In genomic region chr3:173632945-173633344, GRCh38 we compare ENCODE assay signal across 29 cellular contexts.
"Had no signal": no experiment of that assay in that cellular context is flagged by ENCODE, and none has a peak within 500 bp of the region (broad histone marks: within the 10 kb centered on the region; RNA-seq: fewer than 3 reads in every experiment).

No MANE protein-coding gene starts in this region.

- H3K4me1 Mint-ChIP-seq: natural killer cell; stimulated activated effector memory CD8-positive, alpha-beta T cell treated with anti-CD3 and anti-CD28 coated beads, Interleukin-12 subunit alpha, Interleukin-12 subunit beta, amount 100 ng/mL, for 72 hours; stimulated activated naive B cell treated with anti-CD40 and anti-IgM and Interleukin-4, amounts not matched to agents 10 μg/mL and 1 μg/mL and 100 μg/mL, for 72 hours; stimulated activated naive CD8-positive, alpha-beta T cell treated with anti-CD3 and anti-CD28 coated beads, Interleukin-15, amount 100 ng/mL, for 72 hours had no signal

- H3K4me3 Mint-ChIP-seq: natural killer cell; nephron; neural progenitor cell; stimulated activated effector memory CD8-positive, alpha-beta T cell treated with anti-CD3 and anti-CD28 coated beads, Interleukin-12 subunit alpha, Interleukin-12 subunit beta, amount 100 ng/mL, for 72 hours; stimulated activated naive B cell treated with anti-CD40 and anti-IgM and Interleukin-4, amounts not matched to agents 10 μg/mL and 1 μg/mL and 100 μg/mL, for 72 hours; stimulated activated naive CD8-positive, alpha-beta T cell treated with anti-CD3 and anti-CD28 coated beads, Interleukin-15, amount 100 ng/mL, for 72 hours; type B pancreatic cell had no signal

- H3K9me3 Mint-ChIP-seq: nephron; neural progenitor cell; stimulated activated naive B cell treated with anti-CD40 and anti-IgM and Interleukin-4, amounts not matched to agents 10 μg/mL and 1 μg/mL and 100 μg/mL, for 72 hours; stimulated activated naive CD8-positive, alpha-beta T cell treated with anti-CD3 and anti-CD28 coated beads, Interleukin-15, amount 100 ng/mL, for 72 hours; type B pancreatic cell had no signal

- H3K4me1 ChIP-seq: neural progenitor cell, parathyroid adenoma, psoas muscle, right lobe of liver, suprapubic skin, testis, transverse colon, upper lobe of right lung, uterus had no signal

- H3K27me3 Mint-ChIP-seq: progenitor cell of endocrine pancreas; stimulated activated naive B cell treated with anti-CD40 and anti-IgM and Interleukin-4, amounts not matched to agents 10 μg/mL and 1 μg/mL and 100 μg/mL, for 72 hours; stimulated activated naive CD8-positive, alpha-beta T cell treated with anti-CD3 and anti-CD28 coated beads, Interleukin-15, amount 100 ng/mL, for 72 hours; type B pancreatic cell had no signal

- H3K27me3 ChIP-seq: neural progenitor cell, ovary, right lobe of liver, sigmoid colon, suprapubic skin, testis, tibial artery, transverse colon, upper lobe of right lung, uterus had no signal

- H3K79me2 ChIP-seq: parathyroid adenoma had no signal

- H2AFZ ChIP-seq: neural progenitor cell, parathyroid adenoma had no signal

- H3K27ac Mint-ChIP-seq: natural killer cell; nephron; neural progenitor cell; progenitor cell of endocrine pancreas; stimulated activated effector memory CD8-positive, alpha-beta T cell treated with anti-CD3 and anti-CD28 coated beads, Interleukin-12 subunit alpha, Interleukin-12 subunit beta, amount 100 ng/mL, for 72 hours; stimulated activated naive B cell treated with anti-CD40 and anti-IgM and Interleukin-4, amounts not matched to agents 10 μg/mL and 1 μg/mL and 100 μg/mL, for 72 hours; stimulated activated naive CD8-positive, alpha-beta T cell treated with anti-CD3 and anti-CD28 coated beads, Interleukin-15, amount 100 ng/mL, for 72 hours; type B pancreatic cell had no signal

- H3K36me3 Mint-ChIP-seq: natural killer cell; neural progenitor cell; stimulated activated effector memory CD8-positive, alpha-beta T cell treated with anti-CD3 and anti-CD28 coated beads, Interleukin-12 subunit alpha, Interleukin-12 subunit beta, amount 100 ng/mL, for 72 hours; stimulated activated naive B cell treated with anti-CD40 and anti-IgM and Interleukin-4, amounts not matched to agents 10 μg/mL and 1 μg/mL and 100 μg/mL, for 72 hours; type B pancreatic cell had no signal

- ATAC-seq: natural killer cell; psoas muscle; right cardiac atrium; right lobe of liver; stimulated activated effector memory CD8-positive, alpha-beta T cell treated with anti-CD3 and anti-CD28 coated beads, Interleukin-12 subunit alpha, Interleukin-12 subunit beta, amount 100 ng/mL, for 72 hours; stimulated activated naive B cell treated with anti-CD40 and anti-IgM and Interleukin-4, amounts not matched to agents 10 μg/mL and 1 μg/mL and 100 μg/mL, for 72 hours; stimulated activated naive CD8-positive, alpha-beta T cell treated with anti-CD3 and anti-CD28 coated beads, Interleukin-15, amount 100 ng/mL, for 72 hours; stimulated activated naive CD8-positive, alpha-beta T cell treated with anti-CD3 and anti-CD28 coated beads, Interleukin-15, Interleukin-2, amounts not matched to agents 100 U/mL and 50 U/mL, for 24 hours; upper lobe of right lung had no signal

- H3K27ac ChIP-seq: neural progenitor cell, ovary, parathyroid adenoma, psoas muscle, right lobe of liver, sigmoid colon, suprapubic skin, testis, tibial artery, transverse colon, upper lobe of right lung, uterus had no signal

- DNase-seq: natural killer cell; occipital lobe; ovary; posterior cingulate gyrus; psoas muscle; right cardiac atrium; right lobe of liver; sigmoid colon; small intestine; stimulated activated CD4-positive, alpha-beta T cell treated with anti-CD3 and anti-CD28 coated beads, Interleukin-15, amount 100 ng/mL, for 24 hours; stimulated activated CD4-positive, alpha-beta T cell treated with anti-CD3 and anti-CD28 coated beads, Interleukin-2, amount 100 ng/mL, for 24 hours; stimulated activated CD4-positive, alpha-beta T cell treated with anti-CD3 and anti-CD28 coated beads, Interleukin-2, amount 100 ng/mL, for 48 hours; stimulated activated CD4-positive, alpha-beta T cell treated with anti-CD3 and anti-CD28 coated beads, Interleukin-4, amount 100 ng/mL, for 24 hours; stimulated activated naive B cell treated with anti-CD40 and anti-IgM and Interleukin-4, amounts not matched to agents 10 μg/mL and 1 μg/mL and 100 μg/mL, for 72 hours; stimulated activated naive CD8-positive, alpha-beta T cell treated with anti-CD3 and anti-CD28 coated beads, Interleukin-15, amount 100 ng/mL, for 72 hours; stimulated activated naive CD8-positive, alpha-beta T cell treated with anti-CD3 and anti-CD28 coated beads, Interleukin-15, Interleukin-2, amounts not matched to agents 100 U/mL and 50 U/mL, for 24 hours; substantia nigra; testis; tibial artery; transverse colon; upper lobe of right lung; uterus had no signal

- H3K9ac ChIP-seq: neural progenitor cell, parathyroid adenoma had no signal

- H3K9me3 ChIP-seq: ovary, psoas muscle, right lobe of liver, sigmoid colon, suprapubic skin, testis, tibial artery, transverse colon, upper lobe of right lung, uterus had no signal

- H3K4me2 ChIP-seq: neural progenitor cell had no signal
